20 cellular contexts compared by ENCODE assay signal in genomic region chr9:136831720-136832104, GRCh38.
"Had no signal": no experiment of that assay in that cellular context is flagged by ENCODE, and none has a peak within 500 bp of the region (broad histone marks: within the 10 kb centered on the region; RNA-seq: fewer than 3 reads in every experiment).

No MANE protein-coding gene starts in this region.

- H3K27ac ChIP-seq: body of pancreas, epithelial cell of prostate, left lung, neural progenitor cell, psoas muscle, WERI-Rb-1 had no signal

- DNase-seq: activated CD4-positive, alpha-beta memory T cell treated with anti-CD3 and anti-CD28 coated beads for 36 hours; activated gamma-delta T cell treated with Interleukin-2 at 50 U/mL for 16 hours; activated T-cell treated with anti-CD3 and anti-CD28 coated beads for 4 hours; amniotic stem cell; foreskin fibroblast; hypothalamus; psoas muscle; stimulated activated naive CD4-positive, alpha-beta T cell; SW 1271; T-helper 2 cell; WERI-Rb-1 had no signal

- H3K4me3 Mint-ChIP-seq: activated CD4-positive, alpha-beta memory T cell treated with anti-CD3 and anti-CD28 coated beads for 36 hours; activated T-helper 1 cell treated with anti-CD3 and anti-CD28 coated beads, Interleukin-12 subunit alpha, Interleukin-12 subunit beta, Interleukin-2, Interleukin-4 antibody, amounts not matched to agents 30 ng/mL and 10 ng/mL and 1 ng/mL, durations not matched to agents 14 hours and 24 hours and 36 hours; neural progenitor cell had no signal

- H3K9me3 ChIP-seq: body of pancreas, left lung, psoas muscle had no signal

- H3K27ac Mint-ChIP-seq: activated CD4-positive, alpha-beta memory T cell treated with anti-CD3 and anti-CD28 coated beads for 36 hours; activated T-helper 1 cell treated with anti-CD3 and anti-CD28 coated beads, Interleukin-12 subunit alpha, Interleukin-12 subunit beta, Interleukin-2, Interleukin-4 antibody, amounts not matched to agents 30 ng/mL and 10 ng/mL and 1 ng/mL, durations not matched to agents 14 hours and 24 hours and 36 hours; neural progenitor cell had no signal

- H3K36me3 ChIP-seq: neural progenitor cell had no signal

- H3K36me3 Mint-ChIP-seq: activated naive CD4-positive, alpha-beta T cell treated with anti-CD3 and anti-CD28 coated beads, Interleukin-2, amount 50 U/mL, for 72 hours had no signal

- ATAC-seq: activated naive CD4-positive, alpha-beta T cell treated with anti-CD3 and anti-CD28 coated beads, Interleukin-2, amount 50 U/mL, for 72 hours; body of pancreas; left lung; sciatic nerve had no signal

- H3K27me3 ChIP-seq: body of pancreas, left lung, neural progenitor cell had no signal

- FAIRE-seq: keratinocyte had no signal

- H3K4me3 ChIP-seq: body of pancreas, left lung, neural progenitor cell, psoas muscle, smooth muscle cell had no signal

- H3K4me1 Mint-ChIP-seq: neural progenitor cell had no signal

- H3K4me1 ChIP-seq: left lung, neural progenitor cell, psoas muscle had no signal

- H3K27me3 Mint-ChIP-seq: activated CD4-positive, alpha-beta memory T cell treated with anti-CD3 and anti-CD28 coated beads for 36 hours had no signal

- H3K9me3 Mint-ChIP-seq: activated CD4-positive, alpha-beta memory T cell treated with anti-CD3 and anti-CD28 coated beads for 36 hours; activated naive CD4-positive, alpha-beta T cell treated with anti-CD3 and anti-CD28 coated beads, Interleukin-2, amount 50 U/mL, for 72 hours; activated T-helper 1 cell treated with anti-CD3 and anti-CD28 coated beads, Interleukin-12 subunit alpha, Interleukin-12 subunit beta, Interleukin-2, Interleukin-4 antibody, amounts not matched to agents 30 ng/mL and 10 ng/mL and 1 ng/mL, durations not matched to agents 14 hours and 24 hours and 36 hours; neural progenitor cell had no signal
